19 cellular contexts compared by ENCODE assay signal in genomic region chr16:50270510-50271147, GRCh38. TPM values are rescaled to one million over a fixed set of nuclear protein-coding genes. Genes with fewer than 3 reads are reported as not detected.
DNase-seq lines count a peak whose midpoint lies in the region; ATAC-seq, FAIRE-seq and TF ChIP-seq lines count a peak whose summit lies in the region.
"Had no signal": no experiment of that assay in that cellular context is flagged by ENCODE, and none has a peak within 500 bp of the region (broad histone marks: within the 10 kb centered on the region; RNA-seq: fewer than 3 reads in every experiment).

No MANE protein-coding gene starts in this region.

- WGBS in K562 (ENCODE audit: insufficient coverage, low coverage, missing lambda C conversion rate): 92% methylated on average over 13 of the region's 13 CpGs

- H3K9me3 ChIP-seq in K562 (replicated peaks; ENCODE audit: control insufficient read depth, insufficient read depth, low read depth, low read length): no peaks in the 10 kb centered on the region
- H3K9me3 ChIP-seq in osteoblast (ENCODE audit: low read depth, low read length): no peaks in the 10 kb centered on the region
- H3K9me3 ChIP-seq: SJSA1, testis had no signal

- no peaks in the 10 kb centered on the region for H3K27me3 Mint-ChIP-seq in activated T-cell treated with anti-CD3 and anti-CD28 coated beads, Interleukin-2, amount 50 U/mL, for 24 hours
- peaks cover 2% of the 10 kb centered on the region for H3K27me3 Mint-ChIP-seq in IgD-negative memory B cell

- H4K20me1 ChIP-seq in K562 (replicated peaks; ENCODE audit: control insufficient read depth, insufficient read depth, low read length) (peaks cover 19% of the 10 kb centered on the region; the same call in 1 of the 2 replicates), osteoblast (ENCODE audit: insufficient read depth, low read length) (peaks cover 44% of the 10 kb centered on the region)

- TF ChIP-seq POLR2A in K562 (conservative IDR thresholded peaks at IDR 0.05): no peak

- H3K9me3 Mint-ChIP-seq in activated T-cell treated with anti-CD3 and anti-CD28 coated beads, Interleukin-2, amount 50 U/mL, for 24 hours: no peaks in the 10 kb centered on the region
- no peaks in the 10 kb centered on the region for H3K9me3 Mint-ChIP-seq in IgD-negative memory B cell
- H3K9me3 Mint-ChIP-seq: activated T-helper 2 cell treated with anti-CD3 and anti-CD28 coated beads, Interferon-gamma antibody, Interleukin-2, Interleukin-4, amounts not matched to agents 10 μg/mL and 5 μg/mL and 100 μg/mL, durations not matched to agents 14 hours and 24 hours and 36 hours had no signal

- no TSS peak for BruUV-seq in K562 (replicated peaks; lab: Mats Ljungman, UMichigan)

- H3K79me2 ChIP-seq in K562 (ENCODE audit: control insufficient read depth, insufficient read depth, low read length): peaks cover 100% of the 10 kb centered on the region
- peaks cover 77% of the 10 kb centered on the region for H3K79me2 ChIP-seq in osteoblast (ENCODE audit: insufficient read depth, low read length)
- H3K79me2 ChIP-seq: parathyroid adenoma had no signal

- no peak for TF ChIP-seq EP300 in K562 (IDR thresholded peaks at IDR 0.05; ENCODE audit: low read length)

- H3K36me3 Mint-ChIP-seq in activated T-cell treated with anti-CD3 and anti-CD28 coated beads, Interleukin-2, amount 50 U/mL, for 24 hours (ENCODE audit: low read depth): peaks cover 63% of the 10 kb centered on the region
- H3K36me3 Mint-ChIP-seq in IgD-negative memory B cell: no peaks in the 10 kb centered on the region

- H3K9me1 ChIP-seq in K562 (ENCODE audit: control insufficient read depth, insufficient read depth, low read length): peaks cover 3% of the 10 kb centered on the region

- H3K27me3 ChIP-seq in K562 (ENCODE audit: control insufficient read depth in 2 of 2, insufficient read depth in 2 of 2, low read length in 2 of 2): no peaks in the 10 kb centered on the region
- no peaks in the 10 kb centered on the region for H3K27me3 ChIP-seq in osteoblast (ENCODE audit: insufficient read depth, low read length)
- H3K27me3 ChIP-seq: foreskin keratinocyte, SJSA1, testis had no signal

- peak; percentile 27 for DNase-seq in activated T-cell treated with anti-CD3 and anti-CD28 coated beads, Interleukin-2, amount 50 U/mL, for 24 hours
- no peak for DNase-seq in activated T-cell treated with anti-CD3 and anti-CD28 coated beads, Interleukin-2, amount 50 U/mL, for 48 hours
- no peak for DNase-seq in K562 (ENCODE audit: extremely low read depth in 1 of 4, low spot score in 3 of 4)
- DNase-seq in osteoblast (ENCODE audit: insufficient read length, low spot score, missing footprints): peak; percentile 58
- DNase-seq in H4 (ENCODE audit: low spot score): no peak
- no peak for DNase-seq in NCI-H446 (lab: John Stamatoyannopoulos, UW)
- DNase-seq: activated CD4-positive, CD25-positive, alpha-beta regulatory T cell treated with anti-CD3 and anti-CD28 coated beads, Interleukin-2, amount 50 U/mL, for 72 hours; DMS53; foreskin keratinocyte; NCI-H2081 treated with DMSO at 0.1 percent for 48 hours; NK-92 treated with Interleukin-12 subunit alpha and Interleukin-12 subunit beta, amount 100 ng/mL, for 24 hours; stimulated activated CD4-positive, alpha-beta T cell treated with anti-CD3 and anti-CD28 coated beads, Interleukin-15, amount 100 ng/mL, for 24 hours had no signal

- H3K4me3 Mint-ChIP-seq in activated T-cell treated with anti-CD3 and anti-CD28 coated beads, Interleukin-2, amount 50 U/mL, for 24 hours: no peak overlapping the region
- peak overlapping the region in 2 of 4 donors; percentile 33 to 62 for H3K4me3 Mint-ChIP-seq in IgD-negative memory B cell

- peak overlapping the region in 1 of 2 experiments; percentile 80; a peak in 1 of 4 replicates for H3K9ac ChIP-seq in K562 (ENCODE audit: insufficient read depth in 1 of 2, low read depth in 2 of 2, low read length in 2 of 2)
- H3K9ac ChIP-seq: parathyroid adenoma had no signal

- H3K4me1 Mint-ChIP-seq in activated T-cell treated with anti-CD3 and anti-CD28 coated beads, Interleukin-2, amount 50 U/mL, for 24 hours (ENCODE audit: low read depth): peaks cover 86% of the 10 kb centered on the region
- H3K4me1 Mint-ChIP-seq in IgD-negative memory B cell: peaks cover 44 to 48% (median 47%) of the 10 kb centered on the region in 3 donors

- H3K27ac Mint-ChIP-seq in activated T-cell treated with anti-CD3 and anti-CD28 coated beads, Interleukin-2, amount 50 U/mL, for 24 hours: peak overlapping the region; percentile 98
- H3K27ac Mint-ChIP-seq in IgD-negative memory B cell: peak overlapping the region in 2 of 3 donors; percentile 15 to 70
- H3K27ac Mint-ChIP-seq: activated T-helper 2 cell treated with anti-CD3 and anti-CD28 coated beads, Interferon-gamma antibody, Interleukin-2, Interleukin-4, amounts not matched to agents 10 μg/mL and 5 μg/mL and 100 μg/mL, durations not matched to agents 14 hours and 24 hours and 36 hours had no signal

- H3K4me3 ChIP-seq in K562 (no peak overlapping the region), osteoblast (ENCODE audit: insufficient read depth, low read length) (no peak overlapping the region)
- H3K4me3 ChIP-seq: SJSA1, testis had no signal

- H3K4me1 ChIP-seq in K562 (replicated peaks in 1 of 2; ENCODE audit: control insufficient read depth in 2 of 2, insufficient read depth in 2 of 2, low read length in 2 of 2) (peaks cover 41 to 87% of the 10 kb centered on the region in 2 experiments), osteoblast (ENCODE audit: insufficient read depth, low read length) (peaks cover 14% of the 10 kb centered on the region)
- H3K4me1 ChIP-seq: parathyroid adenoma had no signal

- intact Hi-C loops in K562 (cut with micrococcal nuclease): no loop called here

- TF ChIP-seq RAD21 in K562 (CRISPR knock-in tag; conservative IDR thresholded peaks at IDR 0.05 in 1 of 2, IDR thresholded peaks at IDR 0.05 in 1 of 2): no peak

- in situ Hi-C loops in K562 (cut with MboI): loop anchor here (25.0 kb wide), 1 partner anchor 1658 kb away; the partner anchor contains the start of gene N4BP1

- FAIRE-seq in K562 (lab: Jason Lieb, UNC): no peak
- FAIRE-seq: bronchial epithelial cell had no signal

- peaks cover 48% of the 10 kb centered on the region; the same call in 2 of the 3 replicates for H3K36me3 ChIP-seq in K562 (ENCODE audit: control insufficient read depth, insufficient read depth, low read length)
- H3K36me3 ChIP-seq in osteoblast (ENCODE audit: insufficient read depth, low read length): no peaks in the 10 kb centered on the region

- POLR2A ChIA-PET in K562 (lab: Yijun Ruan, JAX): interaction anchor here (1.7 to 2.3 kb wide), 2 partner anchors 16 to 20 kb away, joined by 4 to 7 read pairs; no protein-coding TSS in a partner anchor

- ATAC-seq in K562 (no peak), GM18520 (IDR thresholded peaks at IDR 0.05; ENCODE audit: unreplicated experiment) (no peak)
- ATAC-seq: foreskin keratinocyte had no signal

- H2AFZ ChIP-seq in K562 (ENCODE audit: low read depth, low read length): no peak overlapping the region
- no peak overlapping the region for H2AFZ ChIP-seq in osteoblast (ENCODE audit: low read length)
- H2AFZ ChIP-seq: parathyroid adenoma had no signal

- H3K4me2 ChIP-seq in K562 (ENCODE audit: insufficient read depth, low read length) (no peak overlapping the region), osteoblast (ENCODE audit: insufficient read depth, low read length) (no peak overlapping the region)

- TF ChIP-seq CTCF in K562 (IDR thresholded peaks at IDR 0.05 in 2 of 3, conservative IDR thresholded peaks at IDR 0.05 in 1 of 3; ENCODE audit: insufficient read depth in 2 of 3, low read depth in 1 of 3, low read length in 3 of 3): no peak
- no peak for TF ChIP-seq CTCF in osteoblast (IDR thresholded peaks at IDR 0.05; ENCODE audit: extremely low read depth, low read depth, low read length)

- CTCF ChIA-PET in K562 (lab: Yijun Ruan, JAX; ENCODE audit: low intra/inter-chr PET ratio): no interaction called here

- H3K27ac ChIP-seq in K562 (ENCODE audit: extremely low read depth, low read depth, low read length) (peak overlapping the region; percentile 31; the same call in 1 of the 3 replicates), osteoblast (ENCODE audit: low read depth, low read length) (no peak overlapping the region)
- H3K27ac ChIP-seq: foreskin keratinocyte, parathyroid adenoma, SJSA1, testis had no signal

TF ChIP-seq in K562, 482 proteins besides CTCF, POLR2A, EP300 and RAD21 (continues in another document):
- TF ChIP-seq ETV5 (CRISPR knock-in tag; IDR thresholded peaks at IDR 0.05; ENCODE audit: low read depth) (no peak), RBM25 (IDR thresholded peaks at IDR 0.05; ENCODE audit: low read depth, low read length, severe bottlenecking) (peak; percentile 53), ZNF23 (CRISPR knock-in tag; IDR thresholded peaks at IDR 0.05) (no peak)

RNA-seq across cellular contexts. Expression of gene ADCY7, which starts 4.3 kb away (rescaled TPM):
- polyA plus RNA-seq in IgD-negative memory B cell: 40.6 TPM
- 155 and 371 TPM in 2 replicates for total RNA-seq in K562 (2011; cell fraction: chromatin; rRNA removed; ENCODE audit: low replicate concordance)
- total RNA-seq in K562 (2011; cell fraction: nucleolus; rRNA removed): 245 and 277 TPM in 2 replicates
- 151 and 184 TPM in 2 replicates for total RNA-seq in K562 (2011; cell fraction: nucleoplasm; rRNA removed)
- total RNA-seq in K562 (2014; rRNA removed): 59.0 and 73.5 TPM in 2 replicates
- total RNA-seq in K562 (2014; rRNA removed; fragmentation: Illumina TruSeq; extraction: Trizol): 15.9 and 19.0 TPM in 2 replicates
- 28.6 and 29.9 TPM in 2 replicates for total RNA-seq in K562 (2015; rRNA removed; fragmentation: Illumina TruSeq; extraction: Trizol)
- total RNA-seq in K562 (2021): 104 and 108 TPM in 2 replicates
- 28.6 and 31.0 TPM in 2 replicates for polyA plus RNA-seq in K562 (2011; rRNA removed)
- 19.2 and 48.3 TPM in 2 replicates for polyA plus RNA-seq in K562 (2011; cell fraction: cytosol; rRNA removed)
- 193 and 347 TPM in 2 replicates for polyA plus RNA-seq in K562 (2011; cell fraction: nucleus; rRNA removed)
- polyA plus RNA-seq in K562 (2012): 53.4 and 59.6 TPM in 2 replicates
- 26.4 and 37.3 TPM in 2 replicates for polyA plus RNA-seq in K562 (2014; fragmentation: Illumina TruSeq; extraction: Trizol)
- polyA plus RNA-seq in K562 (2014; fragmentation: Nextera tagmentation; extraction: Ambion mirVana): 1 to 10 TPM; 2.3 to 2.4 TPM
- 49.4 and 64.0 TPM in 2 replicates for polyA plus RNA-seq in K562 (2014; rRNA removed)
- 27.7 and 54.0 TPM in 2 replicates for polyA minus RNA-seq in K562 (2011; rRNA and poly(A)+ RNA removed)
- polyA minus RNA-seq in K562 (2011; cell fraction: cytosol; rRNA and poly(A)+ RNA removed): 42.4 and 51.4 TPM in 2 replicates
- polyA minus RNA-seq in K562 (2011; cell fraction: nucleus; rRNA and poly(A)+ RNA removed): 109 TPM in 2 replicates
- 49.5 and 51.0 TPM in 2 replicates for total RNA-seq in osteoblast
- total RNA-seq in H4 (2014; rRNA removed; shearing (Covaris generic)): 28.8 and 41.6 TPM in 2 replicates

Comparison
In these comparisons a context has a peak if more than half of its experiments do, and no peak if none do; other contexts are left out.
1. DNase-seq: peak in activated T-cell treated with anti-CD3 and anti-CD28 coated beads, Interleukin-2, amount 50 U/mL, for 24 hours (single experiment) and osteoblast (single experiment); none in activated T-cell treated with anti-CD3 and anti-CD28 coated beads, Interleukin-2, amount 50 U/mL, for 48 hours (0 of 2), K562 (0 of 4), H4 (single experiment) and NCI-H446 (0 of 2).